Comparison of ENCODE assay signal across 23 cellular contexts in the genomic region with DNA sequence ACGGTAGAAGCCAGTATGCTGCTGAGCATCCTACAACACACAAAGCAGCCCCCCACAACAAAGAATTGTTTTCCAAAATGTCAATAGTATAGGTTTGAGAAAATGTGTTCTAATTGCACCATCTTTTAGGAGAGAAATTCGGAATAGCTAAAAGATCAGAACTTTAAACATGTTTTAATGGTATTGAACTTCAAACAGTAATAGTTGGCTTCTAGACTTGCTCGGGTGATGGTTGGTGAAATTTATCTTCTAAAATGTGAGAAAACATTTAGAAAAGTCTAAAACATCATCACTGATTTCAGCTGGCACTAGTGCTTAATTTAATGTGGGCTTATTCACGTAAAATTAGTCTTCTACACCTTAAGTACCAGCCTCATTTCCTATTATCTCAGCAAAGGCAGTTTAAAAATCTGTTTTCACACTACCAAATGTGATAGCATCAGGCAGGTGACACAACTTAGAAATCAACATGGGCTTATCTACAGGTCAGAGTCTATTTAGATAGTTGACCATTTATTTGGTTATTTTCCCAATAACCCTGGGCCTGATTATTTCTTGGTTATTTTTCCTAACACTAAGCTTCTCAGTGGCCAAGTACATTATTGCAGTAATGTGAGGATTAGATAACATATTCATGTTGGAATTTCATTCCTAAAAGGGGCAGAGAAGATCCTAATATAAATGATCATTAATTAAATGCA.
DNase-seq lines count a peak whose midpoint lies in the region; ATAC-seq, FAIRE-seq and TF ChIP-seq lines count a peak whose summit lies in the region.
"Had no signal": no experiment of that assay in that cellular context is flagged by ENCODE, and none has a peak within 500 bp of the region (broad histone marks: within the 10 kb centered on the region; RNA-seq: fewer than 3 reads in every experiment).

No MANE protein-coding gene starts in this region.

- WGBS in body of pancreas, 2 donors = 55 to 62% methylated on average over 4 of the region's 4 CpGs
- WGBS in small intestine, 3 donors = 37 to 59% (median 42%) methylated on average over 4 of the region's 4 CpGs

- intact Hi-C loops in body of pancreas (cut with DNase I) = no loop called here

- no peak overlapping the region for H3K4me3 ChIP-seq in body of pancreas
- H3K4me3 ChIP-seq in small intestine (ENCODE audit: low read depth in 1 of 2, low read length in 2 of 2) = no peak overlapping the region
- H3K4me3 ChIP-seq: A549; BLaER1 treated with 17β-estradiol and CSF1 and Interleukin-3, amounts not matched to agents 10 nM and 100 nM had no signal

- no peak for DNase-seq in GM12892 (ENCODE audit: insufficient read length)
- no peak for DNase-seq in body of pancreas
- DNase-seq in left lobe of liver (ENCODE audit: low spot score) = no peak
- peak; percentile 11 for DNase-seq in small intestine
- DNase-seq in GOT3 (lab: John Stamatoyannopoulos, UW) = no peak
- DNase-seq in NCI-H748 treated with DMSO at 0.1 percent for 48 hours (lab: John Stamatoyannopoulos, UW) = no peak
- DNase-seq: 8988T; ACHN; AML-193; BE2C; Calu3; CD4-positive, alpha-beta T cell; CD8-positive, alpha-beta memory T cell; DMS53; DMS79 treated with DMSO at 0.1 percent for 48 hours; GF-D8; H7; HCEC 1CT had no signal

- FAIRE-seq in GM12892 (lab: Jason Lieb, UNC) (peak; percentile 30), small intestine (lab: Jason Lieb, UNC) (no peak)
- FAIRE-seq: A549, GM12891, H1 had no signal

- H3K27me3 ChIP-seq in body of pancreas (no peaks in the 10 kb centered on the region), small intestine (ENCODE audit: control insufficient read depth in 2 of 2, insufficient read depth in 2 of 2, low read length in 2 of 2) (no peaks in the 10 kb centered on the region)
- H3K27me3 ChIP-seq: BE2C; BLaER1 treated with 17β-estradiol and CSF1 and Interleukin-3, amounts not matched to agents 10 nM and 100 nM had no signal

- H3K4me1 ChIP-seq in body of pancreas (peaks cover 6% of the 10 kb centered on the region), small intestine (ENCODE audit: control insufficient read depth in 2 of 2, insufficient read depth in 1 of 2, low read depth in 1 of 2, low read length in 1 of 2) (no peaks in the 10 kb centered on the region)
- H3K4me1 ChIP-seq: A549; BE2C; BLaER1 treated with 17β-estradiol and CSF1 and Interleukin-3, amounts not matched to agents 10 nM and 100 nM had no signal

- peak; percentile 33 for ATAC-seq in body of pancreas
- ATAC-seq in left lobe of liver = peak; percentile 90
- ATAC-seq in esophagus mucosa = no peak
- ATAC-seq: A549 had no signal

- TF ChIP-seq POLR2A in GM12892 (IDR thresholded peaks at IDR 0.05; ENCODE audit: low read depth, low read length) (no peak), body of pancreas (IDR thresholded peaks at IDR 0.05) (no peak)

- TF ChIP-seq CTCF in body of pancreas (IDR thresholded peaks at IDR 0.05) = no peak

- H3K36me3 ChIP-seq in body of pancreas (replicated peaks in 1 of 2; ENCODE audit: insufficient read depth in 1 of 2, low read depth in 2 of 2) = no peaks in the 10 kb centered on the region
- H3K36me3 ChIP-seq in small intestine (ENCODE audit: control insufficient read depth in 2 of 2, insufficient read depth in 2 of 2, low read length in 2 of 2) = no peaks in the 10 kb centered on the region
- H3K36me3 ChIP-seq: BE2C; BLaER1 treated with 17β-estradiol and CSF1 and Interleukin-3, amounts not matched to agents 10 nM and 100 nM had no signal

- H3K27ac ChIP-seq in body of pancreas = no peak overlapping the region
- no peak overlapping the region for H3K27ac ChIP-seq in small intestine (ENCODE audit: low read depth in 1 of 2, low read length in 1 of 2)
- H3K27ac ChIP-seq: A549; BLaER1 treated with 17β-estradiol and CSF1 and Interleukin-3, amounts not matched to agents 10 nM and 100 nM had no signal

- H3K9me3 ChIP-seq in body of pancreas = no peaks in the 10 kb centered on the region
- H3K9me3 ChIP-seq in small intestine (ENCODE audit: control insufficient read depth, low read depth) = no peaks in the 10 kb centered on the region
- H3K9me3 ChIP-seq: A549; BE2C; BLaER1 treated with 17β-estradiol and CSF1 and Interleukin-3, amounts not matched to agents 10 nM and 100 nM had no signal
